ENCODE assay signal across 21 cellular contexts in genomic region chrX:8673211-8673610, GRCh38. TPM values are rescaled to one million over a fixed set of nuclear protein-coding genes. Genes with fewer than 3 reads are reported as not detected.
DNase-seq lines count a peak whose midpoint lies in the region; ATAC-seq, FAIRE-seq and TF ChIP-seq lines count a peak whose summit lies in the region.
"Had no signal": no experiment of that assay in that cellular context is flagged by ENCODE, and none has a peak within 500 bp of the region (broad histone marks: within the 10 kb centered on the region; RNA-seq: fewer than 3 reads in every experiment).

No MANE protein-coding gene starts in this region.

- H3K27me3 Mint-ChIP-seq in astrocyte (ENCODE audit: low read depth, unreplicated experiment) = no peaks in the 10 kb centered on the region

- intact Hi-C loops in Right ventricle myocardium inferior (cut with DNase I) (no loop called here), left cardiac atrium (cut with DNase I) (no loop called here)

- H3K79me2 ChIP-seq in astrocyte (ENCODE audit: insufficient read depth, low read length) = no peaks in the 10 kb centered on the region

- no peak for TF ChIP-seq CTCF in astrocyte (IDR thresholded peaks at IDR 0.05; ENCODE audit: insufficient read depth, low read depth, low read length)
- TF ChIP-seq CTCF in fibroblast of mammary gland (conservative IDR thresholded peaks at IDR 0.05; ENCODE audit: control insufficient read depth, insufficient read depth, low read depth, low read length) = no peak

- no peak overlapping the region for H3K4me3 ChIP-seq in astrocyte (ENCODE audit: insufficient read depth, low read depth, low read length)
- no peak overlapping the region for H3K4me3 ChIP-seq in fibroblast of mammary gland (ENCODE audit: control insufficient read depth, low read depth, low read length)

- no peaks in the 10 kb centered on the region for H3K4me1 ChIP-seq in astrocyte (ENCODE audit: insufficient read depth, low read length)

- no peaks in the 10 kb centered on the region for H3K9me3 Mint-ChIP-seq in astrocyte (ENCODE audit: unreplicated experiment)

- H3K36me3 Mint-ChIP-seq in astrocyte (ENCODE audit: low read depth, unreplicated experiment) = no peaks in the 10 kb centered on the region

- no peak for DNase-seq in Right ventricle myocardium inferior (ENCODE audit: missing footprints)
- no peak for DNase-seq in left cardiac atrium
- DNase-seq in astrocyte (ENCODE audit: low read depth) = peak; percentile 55
- DNase-seq in fibroblast of mammary gland (ENCODE audit: low read depth) = peak; percentile 8
- DNase-seq in pons (ENCODE audit: low spot score) = peak; percentile 5
- no peak for DNase-seq in SKM-1 (lab: John Stamatoyannopoulos, UW; ENCODE audit: unreplicated experiment)
- DNase-seq in NCI-H2081 (lab: John Stamatoyannopoulos, UW) = no peak
- no peak for DNase-seq in stimulated activated CD4-positive, alpha-beta T cell treated with anti-CD3 and anti-CD28 coated beads, Interleukin-4, amount 100 ng/mL, for 24 hours
- DNase-seq: AML-193, DMS79, Kasumi-1, NCI-H1105, NCI-H2107, NCI-H345, NCI-H524 treated with DMSO at 0.1 percent for 48 hours, PC-3, RPMI8226 had no signal

- no peak overlapping the region for H3K4me2 ChIP-seq in astrocyte (ENCODE audit: low read length)

- no peak overlapping the region for H3K4me3 Mint-ChIP-seq in astrocyte (ENCODE audit: unreplicated experiment)

- H3K9me3 ChIP-seq in astrocyte (ENCODE audit: insufficient read depth, low read depth, low read length) = no peaks in the 10 kb centered on the region

- no peak for FAIRE-seq in astrocyte (lab: Jason Lieb, UNC)
- FAIRE-seq: GM12892, GM18507 had no signal

- H3K36me3 ChIP-seq in astrocyte (ENCODE audit: insufficient read depth, low read length) = no peaks in the 10 kb centered on the region

- H2AFZ ChIP-seq in astrocyte (ENCODE audit: low read depth, low read length) = no peak overlapping the region

- H3K27ac Mint-ChIP-seq in astrocyte (ENCODE audit: unreplicated experiment) = no peak overlapping the region

- H4K20me1 ChIP-seq in astrocyte (ENCODE audit: insufficient read depth, low read length) = no peaks in the 10 kb centered on the region

- H3K9ac ChIP-seq in astrocyte (ENCODE audit: low read length) = no peak overlapping the region

- H3K27ac ChIP-seq in astrocyte (ENCODE audit: low read depth, low read length) = no peak overlapping the region
- H3K27ac ChIP-seq: 22Rv1, C4-2B had no signal

- no peaks in the 10 kb centered on the region for H3K27me3 ChIP-seq in astrocyte (ENCODE audit: insufficient read depth, low read length)

- ATAC-seq in Right ventricle myocardium inferior (peak; percentile 31), left cardiac atrium (no peak)
- ATAC-seq: PC-3 had no signal

- no peaks in the 10 kb centered on the region for H3K4me1 Mint-ChIP-seq in astrocyte (ENCODE audit: low read depth, unreplicated experiment)

RNA-seq across cellular contexts. Expression of gene ANOS1, which starts 58.7 kb away (rescaled TPM):
- total RNA-seq in Right ventricle myocardium inferior = 4.9 TPM
- total RNA-seq in left cardiac atrium = 1 to 10 TPM; 4.0 to 5.9 TPM
- 10.0 and 15.3 TPM in 2 replicates for total RNA-seq in astrocyte

Comparison
In these comparisons a context has a peak if more than half of its experiments do, and no peak if none do; other contexts are left out.
1. DNase-seq: peak in astrocyte (single experiment), fibroblast of mammary gland (single experiment) and pons (single experiment); none in Right ventricle myocardium inferior (single experiment), left cardiac atrium (single experiment), SKM-1 (single experiment), NCI-H2081 (0 of 2) and stimulated activated CD4-positive, alpha-beta T cell treated with anti-CD3 and anti-CD28 coated beads, Interleukin-4, amount 100 ng/mL, for 24 hours (single experiment).